ENCODE assay signal across 9 cellular contexts in genomic region chr17:76446449-76447231, GRCh38. TPM values are rescaled to one million over a fixed set of nuclear protein-coding genes. Genes with fewer than 3 reads are reported as not detected.
DNase-seq lines count a peak whose midpoint lies in the region; TF ChIP-seq lines count a peak whose summit lies in the region.
"Had no signal": no experiment of that assay in that cellular context is flagged by ENCODE, and none has a peak within 500 bp of the region (broad histone marks: within the 10 kb centered on the region; RNA-seq: fewer than 3 reads in every experiment).

No MANE protein-coding gene starts in this region.

- 55 to 62% (median 58%) methylated on average over 9 of the region's 9 CpGs for WGBS in stomach, 5 donors

- H3K27ac ChIP-seq in left ventricle myocardium inferior (replicated peaks) (peak overlapping the region; percentile 94), stomach (peak overlapping the region in 4 of 5 donors; percentile 10 to 52 (median 32))
- H3K27ac ChIP-seq: KMS-11 had no signal

- H3K4me3 Mint-ChIP-seq in activated T-cell treated with anti-CD3 and anti-CD28 coated beads, Interleukin-2, amount 50 U/mL, for 24 hours: no peak overlapping the region

- H3K27me3 ChIP-seq in left ventricle myocardium inferior (ENCODE audit: low read depth) (no peaks in the 10 kb centered on the region), stomach (no peaks in the 10 kb centered on the region)

- peaks cover 100% of the 10 kb centered on the region for H3K4me1 ChIP-seq in left ventricle myocardium inferior
- H3K4me1 ChIP-seq in stomach: peaks cover 25 to 76% (median 39%) of the 10 kb centered on the region in 4 donors

- no peaks in the 10 kb centered on the region for H3K9me3 Mint-ChIP-seq in activated T-cell treated with anti-CD3 and anti-CD28 coated beads, Interleukin-2, amount 50 U/mL, for 24 hours

- H3K27me3 Mint-ChIP-seq in activated T-cell treated with anti-CD3 and anti-CD28 coated beads, Interleukin-2, amount 50 U/mL, for 24 hours: no peaks in the 10 kb centered on the region

- H3K4me1 Mint-ChIP-seq in activated T-cell treated with anti-CD3 and anti-CD28 coated beads, Interleukin-2, amount 50 U/mL, for 24 hours (ENCODE audit: low read depth): peaks cover 88% of the 10 kb centered on the region

- TF ChIP-seq POLR2A in stomach (IDR thresholded peaks at IDR 0.05): no peak

- TF ChIP-seq CTCF in left ventricle myocardium inferior (IDR thresholded peaks at IDR 0.05; ENCODE audit: borderline replicate concordance) (no peak), stomach (IDR thresholded peaks at IDR 0.05) (no peak)

- H3K9me3 ChIP-seq in left ventricle myocardium inferior (replicated peaks) (no peaks in the 10 kb centered on the region), stomach (no peaks in the 10 kb centered on the region)

- H3K27ac Mint-ChIP-seq in activated T-cell treated with anti-CD3 and anti-CD28 coated beads, Interleukin-2, amount 50 U/mL, for 24 hours: peak overlapping the region; percentile 77

- peaks cover 6% of the 10 kb centered on the region for H3K36me3 Mint-ChIP-seq in activated T-cell treated with anti-CD3 and anti-CD28 coated beads, Interleukin-2, amount 50 U/mL, for 24 hours (ENCODE audit: low read depth)

- intact Hi-C loops in left ventricle myocardium inferior (cut with micrococcal nuclease) (no loop called here), stomach (cut with DNase I; ENCODE audit: low total_unique reads) (no loop called here)

- no peak for DNase-seq in activated T-cell treated with anti-CD3 and anti-CD28 coated beads, Interleukin-2, amount 50 U/mL, for 24 hours
- no peak for DNase-seq in activated T-cell treated with anti-CD3 and anti-CD28 coated beads for 4 hours
- DNase-seq in SW 1271 (lab: John Stamatoyannopoulos, UW): peak; percentile 65 to 88
- no peak for DNase-seq in left ventricle myocardium inferior
- peak; percentile 42 for DNase-seq in stomach
- no peak for DNase-seq in NCI-H187 (lab: John Stamatoyannopoulos, UW)
- no peak for DNase-seq in GDM1 (lab: John Stamatoyannopoulos, UW)
- no peak for DNase-seq in SKM-1 (lab: John Stamatoyannopoulos, UW; ENCODE audit: unreplicated experiment)

- no peaks in the 10 kb centered on the region for H3K36me3 ChIP-seq in left ventricle myocardium inferior
- H3K36me3 ChIP-seq in stomach: no peaks in the 10 kb centered on the region

- H3K4me3 ChIP-seq in left ventricle myocardium inferior (peak overlapping the region; percentile 15), stomach (no peak overlapping the region)

- TF ChIP-seq EP300 in stomach (IDR thresholded peaks at IDR 0.05): no peak

RNA-seq across cellular contexts. Expression of gene UBE2O, which starts 6.3 kb away (rescaled TPM):
- total RNA-seq in left ventricle myocardium inferior (35.7 TPM), stomach (10 to 100 TPM in 4 of 5 donors, 1 to 10 TPM in 1; 9.9 to 32.7 (median 17.9) TPM)
- polyA plus RNA-seq in stomach: 1 to 10 TPM; 4.6 to 7.2 (median 6.1) TPM

RNA-seq across cellular contexts. Expression of gene AANAT, which starts 20.8 kb away (rescaled TPM):
- total RNA-seq in left ventricle myocardium inferior: not detected
- total RNA-seq in stomach: not detected
- polyA plus RNA-seq in stomach: under 1 TPM in 1 of 3 donors, not detected in 2; 0.44 TPM

RNA-seq across cellular contexts. Expression of gene RHBDF2, which starts 54.6 kb away (rescaled TPM):
- total RNA-seq in left ventricle myocardium inferior (13.8 TPM), stomach (100 to 1,000 TPM in 2 of 5 donors, 10 to 100 TPM in 3; 16.9 to 175 (median 43.8) TPM)
- 10 to 100 TPM in 1 of 3 donors, 1 to 10 TPM in 2; 4.6 to 17.5 (median 9.2) TPM for polyA plus RNA-seq in stomach

Comparison
In these comparisons a context has a peak if more than half of its experiments do, and no peak if none do; other contexts are left out.
1. DNase-seq: peak in SW 1271 (2 of 2) and stomach (single experiment); none in activated T-cell treated with anti-CD3 and anti-CD28 coated beads, Interleukin-2, amount 50 U/mL, for 24 hours (single experiment), activated T-cell treated with anti-CD3 and anti-CD28 coated beads for 4 hours (single experiment), left ventricle myocardium inferior (single experiment), NCI-H187 (0 of 2), GDM1 (single experiment) and SKM-1 (single experiment).